10 cellular contexts compared by ENCODE assay signal in the genomic region with DNA sequence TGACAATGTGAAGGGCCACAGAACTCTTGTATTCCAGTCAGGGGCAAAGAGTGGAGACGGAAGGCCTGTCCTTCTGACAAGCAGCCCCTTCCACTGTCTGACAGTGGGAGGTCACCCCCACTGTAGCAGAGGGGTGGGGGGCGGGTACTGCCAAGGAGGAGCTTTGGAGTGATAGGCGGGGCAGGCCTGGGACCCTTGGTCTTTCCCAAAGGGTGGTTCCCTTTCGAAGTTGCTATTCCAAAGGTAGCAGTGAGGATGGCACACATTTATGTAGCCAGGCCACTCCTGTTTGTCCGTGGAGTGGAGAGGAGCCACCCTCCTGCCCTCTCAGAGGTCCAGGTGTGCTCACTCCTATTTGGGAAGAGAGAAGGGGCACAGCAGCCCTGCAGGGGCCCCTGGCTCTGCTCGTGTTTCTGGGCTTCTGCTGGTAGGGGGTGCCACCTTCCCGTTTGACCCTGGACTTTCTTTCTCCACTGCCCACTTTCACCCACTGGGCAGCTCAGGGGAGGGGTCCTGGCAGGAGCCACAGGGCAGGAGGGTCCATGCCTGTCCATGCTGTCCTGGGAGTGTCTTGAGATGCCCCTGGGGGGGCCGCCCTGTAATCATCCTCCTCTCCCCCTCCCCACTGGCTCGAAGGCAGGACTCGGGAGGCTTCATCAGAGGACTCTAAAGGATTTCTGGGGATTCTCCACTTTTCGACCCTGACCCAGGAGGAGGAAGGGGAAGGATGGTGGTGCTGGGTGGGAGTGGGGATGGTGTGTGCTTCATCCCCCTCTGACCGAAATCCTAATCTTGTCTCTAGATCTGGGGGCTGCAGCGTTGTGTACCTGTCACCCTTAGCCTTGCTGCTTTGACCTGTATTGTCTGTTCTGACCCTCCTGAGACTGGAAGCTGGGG. TPM values are rescaled to one million over a fixed set of nuclear protein-coding genes. Genes with fewer than 3 reads are reported as not detected.
A peak's percentile ranks its signal among the peaks of the same experiment; 100 is the strongest.
DNase-seq lines count a peak whose midpoint lies in the region; ATAC-seq and TF ChIP-seq lines count a peak whose summit lies in the region.
"Had no signal": no experiment of that assay in that cellular context is flagged by ENCODE, and none has a peak within 500 bp of the region (broad histone marks: within the 10 kb centered on the region; RNA-seq: fewer than 3 reads in every experiment).

No MANE protein-coding gene starts in this region.

- no peaks in the 10 kb centered on the region; the same call in 1 of the 2 replicates for H3K27me3 Mint-ChIP-seq in WTC11 (ENCODE audit: low read depth)
- H3K27me3 Mint-ChIP-seq in progenitor cell of endocrine pancreas: peaks cover 18% of the 10 kb centered on the region

- ATAC-seq in WTC11: no peak
- peak; percentile 0 for ATAC-seq in left ventricle myocardium superior
- no peak for ATAC-seq in HG03378 (IDR thresholded peaks at IDR 0.05; ENCODE audit: unreplicated experiment)

- peak overlapping the region; percentile 63 for H3K4me3 ChIP-seq in BJ (ENCODE audit: low read depth, low read length)

- no peak for DNase-seq in BJ (ENCODE audit: low read depth)
- DNase-seq in WTC11 (ENCODE audit: low spot score): no peak
- DNase-seq in left ventricle myocardium superior: no peak
- DNase-seq in progenitor cell of endocrine pancreas (ENCODE audit: low spot score, unreplicated experiment): no peak
- no peak for DNase-seq in NCI-H1417 treated with DMSO at 0.1 percent for 48 hours (lab: John Stamatoyannopoulos, UW)
- no peak for DNase-seq in cerebellum (ENCODE audit: low spot score)
- no peak for DNase-seq in HK-2 (ENCODE audit: unreplicated experiment)
- DNase-seq: erythroblast, NCI-H1048 had no signal

- no peaks in the 10 kb centered on the region for H3K27me3 ChIP-seq in BJ (ENCODE audit: control insufficient read depth, insufficient read depth, low read length)

- intact Hi-C loops in left ventricle myocardium superior (cut with micrococcal nuclease): no loop called here

- peak overlapping the region; percentile 83 for H3K27ac Mint-ChIP-seq in WTC11
- no peak overlapping the region for H3K27ac Mint-ChIP-seq in progenitor cell of endocrine pancreas

- POLR2A ChIA-PET in BJ (lab: Charles Lee): interaction anchor here (0.5 kb wide), 1 partner anchor 36 kb away, joined by 4 read pairs; no protein-coding TSS in a partner anchor
- POLR2A ChIA-PET in WTC11 (lab: Charles Lee): interaction anchor here (1.5 to 1.8 kb wide), 2 partner anchors 20 to 22 kb away, joined by 4 to 5 read pairs; a partner anchor contains a TSS

- peaks cover 36% of the 10 kb centered on the region for H3K4me1 Mint-ChIP-seq in WTC11
- peaks cover 3% of the 10 kb centered on the region for H3K4me1 Mint-ChIP-seq in progenitor cell of endocrine pancreas (ENCODE audit: low read depth)

- H3K36me3 Mint-ChIP-seq in WTC11: peaks cover 5% of the 10 kb centered on the region
- peaks cover 9% of the 10 kb centered on the region for H3K36me3 Mint-ChIP-seq in progenitor cell of endocrine pancreas (ENCODE audit: insufficient read depth)

- no peaks in the 10 kb centered on the region for H3K9me3 Mint-ChIP-seq in WTC11
- no peaks in the 10 kb centered on the region for H3K9me3 Mint-ChIP-seq in progenitor cell of endocrine pancreas (ENCODE audit: low read depth)

- H3K36me3 ChIP-seq in BJ (ENCODE audit: control insufficient read depth, insufficient read depth, low read length): peaks cover 30% of the 10 kb centered on the region

- peak overlapping the region; percentile 63 for H3K4me3 Mint-ChIP-seq in WTC11
- H3K4me3 Mint-ChIP-seq in progenitor cell of endocrine pancreas (ENCODE audit: low read depth): peak overlapping the region; percentile 29

- TF ChIP-seq CTCF in BJ (IDR thresholded peaks at IDR 0.05; ENCODE audit: insufficient read depth, low read depth, low read length) (no peak), WTC11 (IDR thresholded peaks at IDR 0.05) (no peak), progenitor cell of endocrine pancreas (IDR thresholded peaks at IDR 0.05; ENCODE audit: unreplicated experiment) (no peak)

- CTCF ChIA-PET in BJ (lab: Yijun Ruan, JAX) (no interaction called here), WTC11 (lab: Charles Lee) (interaction anchor here (0.6 to 3.2 kb wide), 8 partner anchors 16 to 409 kb away, joined by 3 to 12 read pairs (median 4); a partner anchor contains a TSS)

TF ChIP-seq in WTC11, 78 proteins besides CTCF, POLR2A, EP300 and RAD21:
- 0 out of 2 replicates have a peak, but pooled peaks have one; percentile 14 for TF ChIP-seq PRRX2 (CRISPR knock-in tag; IDR thresholded peaks at IDR 0.05)
- TF ChIP-seq NR2C2 (CRISPR knock-in tag; IDR thresholded peaks at IDR 0.05): no peak
TF ChIP-seq in WTC11: peak in this region for 1.

RNA-seq across cellular contexts. Expression of a gene that starts 1.0 kb away (rescaled TPM):
- polyA plus RNA-seq in BJ (2011; rRNA removed): 5,131 and 6,322 TPM in 2 replicates
- polyA minus RNA-seq in BJ (2011; rRNA and poly(A)+ RNA removed): 562 and 936 TPM in 2 replicates
- 51.1 to 71.5 TPM (median 53.9 TPM) in 3 replicates for total RNA-seq in WTC11 (2021)
- 69.5 TPM for total RNA-seq in left ventricle myocardium superior
- 41.4 and 72.6 TPM in 2 replicates for total RNA-seq in progenitor cell of endocrine pancreas
- total RNA-seq in cerebellum: 9.5 TPM

RNA-seq across cellular contexts. Expression of a gene that starts 21.6 kb away (rescaled TPM):
- 44.4 and 71.3 TPM in 2 replicates for polyA plus RNA-seq in BJ (2011; rRNA removed)
- 75.4 and 78.3 TPM in 2 replicates for polyA minus RNA-seq in BJ (2011; rRNA and poly(A)+ RNA removed)
- 20.7 to 27.6 TPM (median 20.9 TPM) in 3 replicates for total RNA-seq in WTC11 (2021)
- total RNA-seq in left ventricle myocardium superior: 20.4 TPM
- 44.7 and 52.6 TPM in 2 replicates for total RNA-seq in progenitor cell of endocrine pancreas
- total RNA-seq in cerebellum: 19.6 TPM

RNA-seq across cellular contexts. Expression of a gene that starts 31.7 kb away (rescaled TPM):
- polyA plus RNA-seq in BJ (2011; rRNA removed): 20.8 and 32.8 TPM in 2 replicates
- polyA minus RNA-seq in BJ (2011; rRNA and poly(A)+ RNA removed): 28.9 and 29.6 TPM in 2 replicates
- total RNA-seq in WTC11 (2021) (39.4 to 48.9 TPM (median 41.9 TPM) in 3 replicates), left ventricle myocardium superior (21.7 TPM), progenitor cell of endocrine pancreas (59.4 and 62.3 TPM in 2 replicates), cerebellum (35.7 TPM)

RNA-seq across cellular contexts. Expression of a gene that starts 32.3 kb away (rescaled TPM):
- 11.5 and 17.1 TPM in 2 replicates for polyA plus RNA-seq in BJ (2011; rRNA removed)
- polyA minus RNA-seq in BJ (2011; rRNA and poly(A)+ RNA removed): 25.8 and 26.0 TPM in 2 replicates
- total RNA-seq in WTC11 (2021) (35.4 to 45.0 TPM (median 37.8 TPM) in 3 replicates), left ventricle myocardium superior (25.2 TPM), progenitor cell of endocrine pancreas (53.9 and 55.8 TPM in 2 replicates), cerebellum (26.3 TPM)

RNA-seq across cellular contexts. Expression of a gene that starts 56.1 kb away (rescaled TPM):
- polyA plus RNA-seq in BJ (2011; rRNA removed): 51.2 and 52.8 TPM in 2 replicates
- polyA minus RNA-seq in BJ (2011; rRNA and poly(A)+ RNA removed): 113 and 154 TPM in 2 replicates
- total RNA-seq in WTC11 (2021) (132 to 138 TPM (median 133 TPM) in 3 replicates), left ventricle myocardium superior (51.4 TPM), progenitor cell of endocrine pancreas (116 and 121 TPM in 2 replicates), cerebellum (135 TPM)
